16 cellular contexts compared by ENCODE assay signal in the genomic region with DNA sequence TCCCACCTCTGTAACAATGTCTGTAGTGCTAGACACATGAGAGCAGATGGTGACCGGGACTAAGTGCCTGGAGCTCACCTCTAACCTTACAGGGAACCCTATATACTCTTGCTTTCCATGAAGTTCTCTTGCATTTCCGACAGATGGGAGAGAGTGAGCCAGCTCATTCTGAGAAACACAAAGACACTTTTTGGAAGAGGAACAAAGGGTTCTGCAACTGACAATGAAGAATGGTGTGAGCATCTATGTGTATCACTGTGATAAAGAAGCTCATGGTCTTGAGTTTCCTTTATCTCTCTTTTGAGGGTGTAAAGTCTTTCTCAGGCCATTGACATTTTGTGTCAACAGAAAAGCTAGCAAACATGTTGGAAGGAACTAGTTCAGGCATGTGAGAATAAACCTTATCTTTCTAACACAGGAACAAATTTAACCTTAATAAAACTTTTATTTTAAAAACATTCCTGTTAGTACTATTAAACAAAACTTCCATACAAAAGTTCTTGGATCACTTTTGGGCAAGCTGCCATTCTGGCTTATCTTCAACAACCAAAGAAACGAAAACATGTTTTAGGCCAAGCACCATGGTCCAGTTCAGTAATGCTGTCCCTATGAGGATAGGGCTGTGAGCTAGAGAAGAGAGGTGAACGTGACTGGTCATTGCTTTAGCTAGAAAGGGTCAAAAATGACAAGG.
DNase-seq lines count a peak whose midpoint lies in the region; ATAC-seq and TF ChIP-seq lines count a peak whose summit lies in the region.
"Had no signal": no experiment of that assay in that cellular context is flagged by ENCODE, and none has a peak within 500 bp of the region (broad histone marks: within the 10 kb centered on the region; RNA-seq: fewer than 3 reads in every experiment).

No MANE protein-coding gene starts in this region.

- no peaks in the 10 kb centered on the region for H3K36me3 Mint-ChIP-seq in CD8-positive, alpha-beta T cell
- no peaks in the 10 kb centered on the region; the same call in 1 of the 2 replicates for H3K36me3 Mint-ChIP-seq in HFFc6 (ENCODE audit: low read depth)

- no peak overlapping the region for H3K9ac ChIP-seq in stomach smooth muscle (ENCODE audit: low read length in 2 of 2)

- H3K4me1 ChIP-seq in stomach smooth muscle (ENCODE audit: control insufficient read depth, insufficient read depth, low read length) = peaks cover 7% of the 10 kb centered on the region
- no peaks in the 10 kb centered on the region for H3K4me1 ChIP-seq in CD8-positive, alpha-beta T cell (ENCODE audit: insufficient read depth, low read length)

- no peak overlapping the region for H3K4me3 ChIP-seq in LNCaP clone FGC (ENCODE audit: low read depth, low read length)
- H3K4me3 ChIP-seq in coronary artery = no peak overlapping the region
- peak overlapping the region in 1 of 2 donors; percentile 31 for H3K4me3 ChIP-seq in stomach smooth muscle (ENCODE audit: low read length in 2 of 2)
- H3K4me3 ChIP-seq in CD8-positive, alpha-beta T cell (ENCODE audit: low read depth, low read length) = no peak overlapping the region

- CTCF ChIA-PET in CD8-positive, alpha-beta T cell (lab: Charles Lee) = interaction anchor here (0.9 kb wide), 1 partner anchor 464 kb away, joined by 4 read pairs; no protein-coding TSS in a partner anchor

- H3K27ac Mint-ChIP-seq in CD8-positive, alpha-beta T cell = no peak overlapping the region
- H3K27ac Mint-ChIP-seq in HFFc6 = no peak overlapping the region
- H3K27ac Mint-ChIP-seq: stimulated activated naive B cell treated with anti-CD40 and anti-IgM and Interleukin-4, amounts not matched to agents 10 μg/mL and 1 μg/mL and 100 μg/mL, for 72 hours had no signal

- peak; percentile 66 for DNase-seq in LNCaP clone FGC (ENCODE audit: low read depth)
- DNase-seq in coronary artery (ENCODE audit: low spot score) = no peak
- peak; percentile 53 for DNase-seq in left lobe of liver (ENCODE audit: low spot score)
- no peak for DNase-seq in CD8-positive, alpha-beta T cell
- DNase-seq in HPDE6-E6E7 (ENCODE audit: extremely low spot score) = no peak
- no peak for DNase-seq in NCI-H2029 (lab: John Stamatoyannopoulos, UW)
- no peak for DNase-seq in HFFc6
- DNase-seq: activated CD4-positive, CD25-positive, alpha-beta regulatory T cell; C1 segment of cervical spinal cord; glutamatergic neuron; MM.1S; NCI-H524; SHP77; stimulated activated naive B cell treated with anti-CD40 and anti-IgM and Interleukin-4, amounts not matched to agents 10 μg/mL and 1 μg/mL and 100 μg/mL, for 72 hours had no signal

- no peaks in the 10 kb centered on the region for H3K4me1 Mint-ChIP-seq in CD8-positive, alpha-beta T cell (ENCODE audit: low read depth)
- no peaks in the 10 kb centered on the region for H3K4me1 Mint-ChIP-seq in HFFc6 (ENCODE audit: low read depth)
- H3K4me1 Mint-ChIP-seq: central memory CD8-positive, alpha-beta T cell; stimulated activated naive B cell treated with anti-CD40 and anti-IgM and Interleukin-4, amounts not matched to agents 10 μg/mL and 1 μg/mL and 100 μg/mL, for 72 hours had no signal

- ATAC-seq in left lobe of liver = peak; percentile 78
- no peak for ATAC-seq in CD8-positive, alpha-beta T cell
- ATAC-seq: stimulated activated naive B cell treated with anti-CD40 and anti-IgM and Interleukin-4, amounts not matched to agents 10 μg/mL and 1 μg/mL and 100 μg/mL, for 72 hours had no signal

- no peaks in the 10 kb centered on the region for H3K9me3 ChIP-seq in stomach smooth muscle (ENCODE audit: control insufficient read depth in 2 of 2, low read length in 2 of 2)
- H3K9me3 ChIP-seq in CD8-positive, alpha-beta T cell (ENCODE audit: low read length) = no peaks in the 10 kb centered on the region

- TF ChIP-seq CTCF in LNCaP clone FGC (IDR thresholded peaks at IDR 0.05; ENCODE audit: control insufficient read depth, extremely low read depth, insufficient read depth) (no peak), coronary artery (IDR thresholded peaks at IDR 0.05) (no peak), HFFc6 (IDR thresholded peaks at IDR 0.05) (no peak)
- no peak for TF ChIP-seq CTCF in CD8-positive, alpha-beta T cell (IDR thresholded peaks at IDR 0.05)

- H3K36me3 ChIP-seq in stomach smooth muscle (ENCODE audit: control insufficient read depth in 2 of 2, insufficient read depth in 2 of 2, low read length in 2 of 2) = no peaks in the 10 kb centered on the region
- H3K36me3 ChIP-seq in CD8-positive, alpha-beta T cell (ENCODE audit: insufficient read depth, low read length) = no peaks in the 10 kb centered on the region

- H3K27me3 ChIP-seq in stomach smooth muscle (ENCODE audit: control insufficient read depth in 1 of 2, insufficient read depth in 2 of 2, low read length in 2 of 2) = no peaks in the 10 kb centered on the region
- no peaks in the 10 kb centered on the region for H3K27me3 ChIP-seq in CD8-positive, alpha-beta T cell (ENCODE audit: insufficient read depth, low read length)

- H3K9me3 Mint-ChIP-seq in CD8-positive, alpha-beta T cell = peaks cover 2% of the 10 kb centered on the region
- H3K9me3 Mint-ChIP-seq in HFFc6 = peaks cover 4% of the 10 kb centered on the region; the same call in 1 of the 2 replicates
- H3K9me3 Mint-ChIP-seq: central memory CD8-positive, alpha-beta T cell had no signal

- H3K27ac ChIP-seq in coronary artery (peak overlapping the region; percentile 35 to 70), stomach smooth muscle (ENCODE audit: low read length) (peak overlapping the region; percentile 66)
- H3K27ac ChIP-seq in CD8-positive, alpha-beta T cell (ENCODE audit: low read depth, low read length) = no peak overlapping the region

- POLR2A ChIA-PET in CD8-positive, alpha-beta T cell (lab: Charles Lee) = no interaction called here

- H3K27me3 Mint-ChIP-seq in CD8-positive, alpha-beta T cell (ENCODE audit: low read depth) = no peaks in the 10 kb centered on the region
- H3K27me3 Mint-ChIP-seq in HFFc6 (ENCODE audit: insufficient read depth) = no peaks in the 10 kb centered on the region
- H3K27me3 Mint-ChIP-seq: central memory CD8-positive, alpha-beta T cell; stimulated activated naive B cell treated with anti-CD40 and anti-IgM and Interleukin-4, amounts not matched to agents 10 μg/mL and 1 μg/mL and 100 μg/mL, for 72 hours had no signal

- intact Hi-C loops in CD8-positive, alpha-beta T cell (cut with DNase I, micrococcal nuclease) = no loop called here

- H3K4me3 Mint-ChIP-seq in CD8-positive, alpha-beta T cell = no peak overlapping the region
- no peak overlapping the region for H3K4me3 Mint-ChIP-seq in HFFc6
- H3K4me3 Mint-ChIP-seq: central memory CD8-positive, alpha-beta T cell; stimulated activated naive B cell treated with anti-CD40 and anti-IgM and Interleukin-4, amounts not matched to agents 10 μg/mL and 1 μg/mL and 100 μg/mL, for 72 hours had no signal

Comparison
In these comparisons a context has a peak if more than half of its experiments do, and no peak if none do; other contexts are left out.
1. DNase-seq: peak in LNCaP clone FGC (single experiment) and left lobe of liver (single experiment); none in coronary artery (single experiment), CD8-positive, alpha-beta T cell (0 of 7), HPDE6-E6E7 (single experiment), NCI-H2029 (single experiment) and HFFc6 (single experiment).